33 cellular contexts compared by ENCODE assay signal in the genomic region with DNA sequence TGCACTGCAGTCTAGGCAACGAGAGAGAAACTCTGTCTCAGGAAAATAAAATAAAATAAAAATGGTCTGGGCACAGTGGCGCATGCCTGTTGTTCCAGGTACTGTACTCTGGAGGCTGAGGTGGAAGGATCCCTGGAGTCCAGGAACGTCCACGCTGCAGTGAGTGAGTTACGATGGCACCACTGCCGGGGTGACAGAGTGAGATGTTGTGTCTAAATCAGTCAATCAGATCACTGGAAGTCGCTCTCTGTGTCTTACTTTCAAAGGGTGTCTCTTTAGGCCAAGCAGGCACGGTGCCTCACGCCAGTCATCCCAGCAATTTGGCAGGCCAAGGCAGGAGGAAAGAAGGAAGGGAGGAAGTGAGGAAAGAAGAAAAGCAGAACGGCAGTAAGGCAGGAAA.
"Had no signal": no experiment of that assay in that cellular context is flagged by ENCODE, and none has a peak within 500 bp of the region (broad histone marks: within the 10 kb centered on the region; RNA-seq: fewer than 3 reads in every experiment).

No MANE protein-coding gene starts in this region.

- H3K27me3 ChIP-seq: adrenal gland, body of pancreas had no signal

- H3K4me1 Mint-ChIP-seq: activated B cell treated with CpG ODN at 0.5 μM for 24 hours; activated CD4-positive, alpha-beta T cell treated with anti-CD3 and anti-CD28 coated beads for 36 hours; activated CD4-positive, alpha-beta T cell treated with anti-CD3 and anti-CD28 coated beads, Interleukin-2, amount 10 ng/mL, durations not matched to agents 24 days and 14 days; activated CD8-positive, alpha-beta memory T cell treated with anti-CD3 and anti-CD28 coated beads, Interleukin-2, amount 10 ng/mL, durations not matched to agents 7 days and 5 days; activated naive CD4-positive, alpha-beta T cell treated with anti-CD3 and anti-CD28 coated beads, Interleukin-2, amount 50 U/mL, for 24 hours; activated naive CD8-positive, alpha-beta T cell treated with anti-CD3 and anti-CD28 coated beads for 36 hours; activated naive CD8-positive, alpha-beta T cell treated with anti-CD3 and anti-CD28 coated beads, Interleukin-2, amount 50 U/mL, for 24 hours; T-helper 17 cell had no signal

- H3K9me3 Mint-ChIP-seq: activated naive CD4-positive, alpha-beta T cell treated with anti-CD3 and anti-CD28 coated beads for 36 hours had no signal

- H3K4me3 Mint-ChIP-seq: activated B cell treated with CpG ODN at 0.5 μM for 24 hours; activated CD4-positive, alpha-beta memory T cell treated with anti-CD3 and anti-CD28 coated beads for 36 hours; activated CD4-positive, alpha-beta T cell treated with anti-CD3 and anti-CD28 coated beads for 36 hours; activated CD4-positive, alpha-beta T cell treated with anti-CD3 and anti-CD28 coated beads, Interleukin-2, amount 10 ng/mL, durations not matched to agents 24 days and 14 days; activated CD8-positive, alpha-beta memory T cell treated with anti-CD3 and anti-CD28 coated beads, Interleukin-2, amount 10 ng/mL, durations not matched to agents 7 days and 5 days; activated CD8-positive, alpha-beta T cell treated with anti-CD3 and anti-CD28 coated beads, Interleukin-2, amount 10 ng/mL, durations not matched to agents 7 days and 5 days; activated naive CD4-positive, alpha-beta T cell treated with anti-CD3 and anti-CD28 coated beads for 36 hours; activated naive CD4-positive, alpha-beta T cell treated with anti-CD3 and anti-CD28 coated beads, Interleukin-2, amount 50 U/mL, for 24 hours; activated naive CD8-positive, alpha-beta T cell treated with anti-CD3 and anti-CD28 coated beads for 36 hours; activated naive CD8-positive, alpha-beta T cell treated with anti-CD3 and anti-CD28 coated beads, Interleukin-2, amount 50 U/mL, for 24 hours; activated T-helper 1 cell treated with anti-CD3 and anti-CD28 coated beads, Interleukin-12 subunit alpha, Interleukin-12 subunit beta, Interleukin-2, Interleukin-4 antibody, amounts not matched to agents 30 ng/mL and 10 ng/mL and 1 ng/mL, durations not matched to agents 14 hours and 24 hours and 36 hours; T-helper 17 cell; T-helper 2 cell treated with Interferon-gamma antibody and Interleukin-4, amounts not matched to agents 5 μg/mL and 100 μg/mL, for 36 hours had no signal

- H3K4me3 ChIP-seq: adrenal gland, body of pancreas, esophagus squamous epithelium, gastroesophageal sphincter, heart right ventricle had no signal

- H3K9me3 ChIP-seq: adrenal gland, body of pancreas, esophagus squamous epithelium had no signal

- H3K27me3 Mint-ChIP-seq: activated B cell treated with CpG ODN at 0.5 μM for 24 hours; activated CD4-positive, alpha-beta memory T cell treated with anti-CD3 and anti-CD28 coated beads for 36 hours; activated CD4-positive, alpha-beta T cell treated with anti-CD3 and anti-CD28 coated beads for 36 hours; activated CD4-positive, alpha-beta T cell treated with anti-CD3 and anti-CD28 coated beads, Interleukin-2, amount 10 ng/mL, durations not matched to agents 24 days and 14 days; activated CD8-positive, alpha-beta memory T cell treated with anti-CD3 and anti-CD28 coated beads, Interleukin-2, amount 10 ng/mL, durations not matched to agents 7 days and 5 days; T-helper 17 cell had no signal

- H3K36me3 Mint-ChIP-seq: activated CD4-positive, alpha-beta memory T cell treated with anti-CD3 and anti-CD28 coated beads for 36 hours; activated naive CD4-positive, alpha-beta T cell treated with anti-CD3 and anti-CD28 coated beads, Interleukin-2, amount 50 U/mL, for 24 hours; activated naive CD8-positive, alpha-beta T cell treated with anti-CD3 and anti-CD28 coated beads for 36 hours had no signal

- H3K4me1 ChIP-seq: adrenal gland, body of pancreas, gastroesophageal sphincter, heart right ventricle had no signal

- DNase-seq: activated B cell treated with CpG ODN at 0.5 μM for 24 hours; activated CD4-positive, alpha-beta memory T cell treated with anti-CD3 and anti-CD28 coated beads for 36 hours; activated CD4-positive, alpha-beta T cell treated with anti-CD3 and anti-CD28 coated beads for 36 hours; activated CD4-positive, alpha-beta T cell treated with anti-CD3 and anti-CD28 coated beads, Interleukin-2, amount 10 ng/mL, durations not matched to agents 24 days and 14 days; activated CD8-positive, alpha-beta memory T cell treated with anti-CD3 and anti-CD28 coated beads, Interleukin-2, amount 10 ng/mL, durations not matched to agents 7 days and 5 days; activated CD8-positive, alpha-beta memory T cell treated with anti-CD3 and anti-CD28 coated beads, Interleukin-2, amount 50 U/mL, for 4 hours; activated CD8-positive, alpha-beta T cell treated with anti-CD3 and anti-CD28 coated beads, Interleukin-2, amount 10 ng/mL, durations not matched to agents 7 days and 5 days; activated effector memory CD4-positive, alpha-beta T cell treated with anti-CD3 and anti-CD28 coated beads, Interleukin-2, amount 50 U/mL, for 16 hours; activated naive CD4-positive, alpha-beta T cell treated with anti-CD3 and anti-CD28 coated beads for 36 hours; activated naive CD8-positive, alpha-beta T cell treated with anti-CD3 and anti-CD28 coated beads for 36 hours; activated naive CD8-positive, alpha-beta T cell treated with anti-CD3 and anti-CD28 coated beads, Interleukin-2, amount 50 U/mL, for 24 hours; activated T-cell treated with anti-CD3 and anti-CD28 coated beads, Interleukin-2, amount 50 U/mL, for 1 hour; activated T-cell treated with anti-CD3 and anti-CD28 coated beads, Interleukin-2, amount 50 U/mL, for 48 hours; adrenal gland; amygdala; aorta; body of pancreas; caudate nucleus; cortex of kidney; effector CD8-positive, alpha-beta T cell; erythroblast; esophagus squamous epithelium; foreskin melanocyte; heart right ventricle; T-helper 1 cell; T-helper 17 cell; T1000; WERI-Rb-1 had no signal

- H3K27ac ChIP-seq: adrenal gland, body of pancreas, esophagus squamous epithelium, gastroesophageal sphincter, heart right ventricle, WERI-Rb-1 had no signal

- H3K36me3 ChIP-seq: adrenal gland, esophagus squamous epithelium, gastroesophageal sphincter, heart right ventricle, WERI-Rb-1 had no signal

- H3K27ac Mint-ChIP-seq: activated B cell treated with CpG ODN at 0.5 μM for 24 hours; activated CD4-positive, alpha-beta memory T cell treated with anti-CD3 and anti-CD28 coated beads for 36 hours; activated CD4-positive, alpha-beta T cell treated with anti-CD3 and anti-CD28 coated beads for 36 hours; activated CD4-positive, alpha-beta T cell treated with anti-CD3 and anti-CD28 coated beads, Interleukin-2, amount 10 ng/mL, durations not matched to agents 24 days and 14 days; activated CD8-positive, alpha-beta memory T cell treated with anti-CD3 and anti-CD28 coated beads, Interleukin-2, amount 10 ng/mL, durations not matched to agents 7 days and 5 days; activated CD8-positive, alpha-beta T cell treated with anti-CD3 and anti-CD28 coated beads, Interleukin-2, amount 10 ng/mL, durations not matched to agents 7 days and 5 days; activated naive CD4-positive, alpha-beta T cell treated with anti-CD3 and anti-CD28 coated beads for 36 hours; activated naive CD4-positive, alpha-beta T cell treated with anti-CD3 and anti-CD28 coated beads, Interleukin-2, amount 50 U/mL, for 24 hours; activated naive CD8-positive, alpha-beta T cell treated with anti-CD3 and anti-CD28 coated beads for 36 hours; activated naive CD8-positive, alpha-beta T cell treated with anti-CD3 and anti-CD28 coated beads, Interleukin-2, amount 50 U/mL, for 24 hours; activated T-helper 1 cell treated with anti-CD3 and anti-CD28 coated beads, Interleukin-12 subunit alpha, Interleukin-12 subunit beta, Interleukin-2, Interleukin-4 antibody, amounts not matched to agents 30 ng/mL and 10 ng/mL and 1 ng/mL, durations not matched to agents 14 hours and 24 hours and 36 hours; activated T-helper 2 cell treated with anti-CD3 and anti-CD28 coated beads, Interferon-gamma antibody, Interleukin-2, Interleukin-4, amounts not matched to agents 10 μg/mL and 5 μg/mL and 100 μg/mL, durations not matched to agents 14 hours and 24 hours and 36 hours; T-helper 17 cell; T-helper 2 cell treated with Interferon-gamma antibody and Interleukin-4, amounts not matched to agents 5 μg/mL and 100 μg/mL, for 36 hours had no signal
